2 cellular contexts compared by ENCODE assay signal in genomic region chr10:26699631-26700030, GRCh38.
A peak's percentile ranks its signal among the peaks of the same experiment; 100 is the strongest.
TF ChIP-seq lines count a peak whose summit lies in the region.

No MANE protein-coding gene starts in this region.

TF ChIP-seq in HepG2, 621 proteins besides CTCF, POLR2A, EP300 and RAD21:
- TF ChIP-seq RNF2 (conservative IDR thresholded peaks at IDR 0.05; ENCODE audit: low read depth), result no peak
- no peak for TF ChIP-seq ZNF768 (CRISPR knock-in tag; IDR thresholded peaks at IDR 0.05)
- no peak for TF ChIP-seq ZKSCAN5 (CRISPR knock-in tag; IDR thresholded peaks at IDR 0.05)
- peak; percentile 32; the same call in 1 of the 2 replicates for TF ChIP-seq ZNF460 (CRISPR knock-in tag; IDR thresholded peaks at IDR 0.05; ENCODE audit: borderline replicate concordance)
- TF ChIP-seq ZNF337 (CRISPR knock-in tag; IDR thresholded peaks at IDR 0.05; ENCODE audit: borderline replicate concordance, low read depth), result no peak

TF ChIP-seq in HCT116, 20 proteins besides CTCF, POLR2A, EP300 and RAD21:
- TF ChIP-seq REST (IDR thresholded peaks at IDR 0.05; ENCODE audit: low read depth) (no peak), FOSL1 (IDR thresholded peaks at IDR 0.05; ENCODE audit: low read depth) (no peak), ELF1 (IDR thresholded peaks at IDR 0.05; ENCODE audit: borderline replicate concordance, low read depth) (no peak), POLR2AphosphoS5 (IDR thresholded peaks at IDR 0.05; ENCODE audit: low read depth, low read length) (no peak), ZNF274 (IDR thresholded peaks at IDR 0.05; ENCODE audit: low read depth, low read length) (no peak), SIN3A (IDR thresholded peaks at IDR 0.05; ENCODE audit: low read depth) (no peak), MAX (IDR thresholded peaks at IDR 0.05) (no peak), EZH2 (IDR thresholded peaks at IDR 0.05) (no peak), JUND (IDR thresholded peaks at IDR 0.05) (no peak), SRF (IDR thresholded peaks at IDR 0.05; ENCODE audit: low read depth) (no peak), ZBTB33 (IDR thresholded peaks at IDR 0.05; ENCODE audit: extremely low read depth, insufficient replicate concordance, low read length) (no peak)
TF ChIP-seq in HCT116: peak in this region for 0.
